9 cellular contexts compared by ENCODE assay signal in genomic region chr18:58605027-58606020, GRCh38. TPM values are rescaled to one million over a fixed set of nuclear protein-coding genes. Genes with fewer than 3 reads are reported as not detected.
A peak's percentile ranks its signal among the peaks of the same experiment; 100 is the strongest.
DNase-seq lines count a peak whose midpoint lies in the region; ATAC-seq and TF ChIP-seq lines count a peak whose summit lies in the region.
"Had no signal": no experiment of that assay in that cellular context is flagged by ENCODE, and none has a peak within 500 bp of the region (broad histone marks: within the 10 kb centered on the region; RNA-seq: fewer than 3 reads in every experiment).

No MANE protein-coding gene starts in this region.

- DNase-seq in CD1c-positive myeloid dendritic cell (ENCODE audit: extremely low spot score) (peak; percentile 51), foreskin keratinocyte (peak; percentile 76 to 93), cerebellar cortex (ENCODE audit: low spot score) (no peak), SHP77 treated with DMSO at 0.1 percent for 48 hours (lab: John Stamatoyannopoulos, UW) (no peak)
- DNase-seq in activated CD4-positive, alpha-beta T cell treated with anti-CD3 and anti-CD28 coated beads, Interleukin-2, amount 50 U/mL, for 4 hours: peak; percentile 35 to 38
- DNase-seq: COR-L47 had no signal

- ATAC-seq in HG02973 (IDR thresholded peaks at IDR 0.05; ENCODE audit: unreplicated experiment): peak; percentile 53
- ATAC-seq in foreskin keratinocyte: peak; percentile 90
- no peak for ATAC-seq in GM21360 (IDR thresholded peaks at IDR 0.05; ENCODE audit: unreplicated experiment)
- no peak for ATAC-seq in GM21390 (IDR thresholded peaks at IDR 0.05; ENCODE audit: unreplicated experiment)

- no peaks in the 10 kb centered on the region for H3K27me3 ChIP-seq in foreskin keratinocyte

- no peak for TF ChIP-seq CTCF in foreskin keratinocyte (conservative IDR thresholded peaks at IDR 0.05)

- peak overlapping the region; percentile 8 for H3K27ac ChIP-seq in foreskin keratinocyte

- peaks cover 25% of the 10 kb centered on the region for H3K4me1 ChIP-seq in foreskin keratinocyte

RNA-seq across cellular contexts. Expression of gene ALPK2, which starts 23.6 kb away (rescaled TPM):
- 0.07 and 0.27 TPM in 2 replicates for total RNA-seq in foreskin keratinocyte
- 0.02 TPM in 2 replicates for polyA plus RNA-seq in foreskin keratinocyte

Comparison
In these comparisons a context has a peak if more than half of its experiments do, and no peak if none do; other contexts are left out.
1. DNase-seq: peak in CD1c-positive myeloid dendritic cell (single experiment), activated CD4-positive, alpha-beta T cell treated with anti-CD3 and anti-CD28 coated beads, Interleukin-2, amount 50 U/mL, for 4 hours (2 of 2) and foreskin keratinocyte (2 of 2); none in cerebellar cortex (single experiment) and SHP77 treated with DMSO at 0.1 percent for 48 hours (single experiment).
2. ATAC-seq: peak in HG02973 (single experiment) and foreskin keratinocyte (single experiment); none in GM21360 (single experiment) and GM21390 (single experiment).